In genomic region chr2:27133195-27133875, GRCh38 we compare ENCODE assay signal across 1 cellular context.
TF ChIP-seq lines count a peak whose summit lies in the region.

No MANE protein-coding gene starts in this region.

TF ChIP-seq in HepG2, 621 proteins besides CTCF, POLR2A, EP300 and RAD21 (continues in another document):
- TF ChIP-seq PCBP2 (optimal IDR thresholded peaks at IDR 0.05; ENCODE audit: low read depth, low read length, poor library complexity, severe bottlenecking) (no peak), TERF1 (CRISPR knock-in tag; IDR thresholded peaks at IDR 0.05) (no peak), ZNF670 (CRISPR knock-in tag; IDR thresholded peaks at IDR 0.05; ENCODE audit: borderline replicate concordance) (no peak), AKNA (CRISPR knock-in tag; IDR thresholded peaks at IDR 0.05; ENCODE audit: borderline replicate concordance) (no peak), ZFP41 (CRISPR knock-in tag; IDR thresholded peaks at IDR 0.05; ENCODE audit: borderline replicate concordance) (no peak), SPEN (CRISPR knock-in tag; IDR thresholded peaks at IDR 0.05; ENCODE audit: low read depth) (no peak), MAFK (conservative IDR thresholded peaks at IDR 0.05 in 1 of 2, IDR thresholded peaks at IDR 0.05 in 1 of 2; ENCODE audit: low read length in 2 of 2) (no peak), ZNF556 (CRISPR knock-in tag; IDR thresholded peaks at IDR 0.05; ENCODE audit: borderline replicate concordance) (no peak), HMGA1 (CRISPR knock-in tag; conservative IDR thresholded peaks at IDR 0.05) (no peak), RORA (CRISPR knock-in tag; IDR thresholded peaks at IDR 0.05) (no peak), ISX (CRISPR knock-in tag; conservative IDR thresholded peaks at IDR 0.05) (no peak), FOXK2 (IDR thresholded peaks at IDR 0.05) (no peak), TEAD2 (CRISPR knock-in tag; IDR thresholded peaks at IDR 0.05) (no peak), ZNF788 (CRISPR knock-in tag; IDR thresholded peaks at IDR 0.05; ENCODE audit: borderline replicate concordance) (peak; percentile 66; the same call in 1 of the 2 replicates), MTERF4 (CRISPR knock-in tag; IDR thresholded peaks at IDR 0.05) (0 out of 2 replicates have a peak, but pooled peaks have one; percentile 9), ZNF326 (CRISPR knock-in tag; IDR thresholded peaks at IDR 0.05; ENCODE audit: borderline replicate concordance) (no peak), GMEB2 (CRISPR knock-in tag; IDR thresholded peaks at IDR 0.05; ENCODE audit: low read depth) (no peak), ZBTB3 (CRISPR knock-in tag; IDR thresholded peaks at IDR 0.05; ENCODE audit: borderline replicate concordance, low read depth) (no peak), ZSCAN31 (CRISPR knock-in tag; IDR thresholded peaks at IDR 0.05; ENCODE audit: low read depth) (peak; percentile 48; the same call in 1 of the 2 replicates), CBX1 (IDR thresholded peaks at IDR 0.05; ENCODE audit: low read depth) (no peak), ZNF546 (CRISPR knock-in tag; conservative IDR thresholded peaks at IDR 0.05) (no peak), TAF1 (CRISPR knock-in tag; IDR thresholded peaks at IDR 0.05) (no peak), ZNF276 (CRISPR knock-in tag; IDR thresholded peaks at IDR 0.05; ENCODE audit: low read depth) (no peak), ZSCAN21 (CRISPR knock-in tag; IDR thresholded peaks at IDR 0.05; ENCODE audit: borderline replicate concordance) (peak; percentile 20; the same call in 1 of the 2 replicates), MAX (IDR thresholded peaks at IDR 0.05) (peak; percentile 21; the same call in 1 of the 2 replicates), RERE (CRISPR knock-in tag; IDR thresholded peaks at IDR 0.05; ENCODE audit: low read depth) (no peak), SRSF4 (IDR thresholded peaks at IDR 0.05; ENCODE audit: low read depth, low read length, poor library complexity, severe bottlenecking) (no peak), ZNF615 (CRISPR knock-in tag; IDR thresholded peaks at IDR 0.05; ENCODE audit: borderline replicate concordance) (0 out of 2 replicates have a peak, but pooled peaks have one; percentile 10), MYPOP (CRISPR knock-in tag; IDR thresholded peaks at IDR 0.05) (no peak), ZNF329 (CRISPR knock-in tag; IDR thresholded peaks at IDR 0.05; ENCODE audit: low read depth) (no peak), ZBTB38 (CRISPR knock-in tag; IDR thresholded peaks at IDR 0.05) (0 out of 2 replicates have a peak, but pooled peaks have one; percentile 40), LBX2 (CRISPR knock-in tag; IDR thresholded peaks at IDR 0.05; ENCODE audit: borderline replicate concordance) (no peak), ZNF563 (CRISPR knock-in tag; IDR thresholded peaks at IDR 0.05) (no peak), NR2F6 (IDR thresholded peaks at IDR 0.05) (no peak), NR2F6 (CRISPR knock-in tag; IDR thresholded peaks at IDR 0.05) (no peak), RXRB (CRISPR knock-in tag; IDR thresholded peaks at IDR 0.05; ENCODE audit: borderline replicate concordance) (no peak), ZNF362 (CRISPR knock-in tag; IDR thresholded peaks at IDR 0.05; ENCODE audit: borderline replicate concordance) (no peak), ZNF501 (CRISPR knock-in tag; IDR thresholded peaks at IDR 0.05) (no peak), NFRKB (IDR thresholded peaks at IDR 0.05) (no peak), MYNN (CRISPR knock-in tag; IDR thresholded peaks at IDR 0.05; ENCODE audit: low read depth) (no peak), ZMAT5 (CRISPR knock-in tag; IDR thresholded peaks at IDR 0.05; ENCODE audit: borderline replicate concordance, low read depth) (no peak), RARG (CRISPR knock-in tag; IDR thresholded peaks at IDR 0.05; ENCODE audit: low read depth) (no peak), NFIC (IDR thresholded peaks at IDR 0.05; ENCODE audit: low read length) (no peak), MXI1 (IDR thresholded peaks at IDR 0.05; ENCODE audit: borderline replicate concordance, low read depth, low read length) (0 out of 3 replicates have a peak, but pooled peaks have one; percentile 9), ZNF780A (CRISPR knock-in tag; IDR thresholded peaks at IDR 0.05) (no peak)
